Comparison of ENCODE assay signal across 18 cellular contexts in the genomic region with DNA sequence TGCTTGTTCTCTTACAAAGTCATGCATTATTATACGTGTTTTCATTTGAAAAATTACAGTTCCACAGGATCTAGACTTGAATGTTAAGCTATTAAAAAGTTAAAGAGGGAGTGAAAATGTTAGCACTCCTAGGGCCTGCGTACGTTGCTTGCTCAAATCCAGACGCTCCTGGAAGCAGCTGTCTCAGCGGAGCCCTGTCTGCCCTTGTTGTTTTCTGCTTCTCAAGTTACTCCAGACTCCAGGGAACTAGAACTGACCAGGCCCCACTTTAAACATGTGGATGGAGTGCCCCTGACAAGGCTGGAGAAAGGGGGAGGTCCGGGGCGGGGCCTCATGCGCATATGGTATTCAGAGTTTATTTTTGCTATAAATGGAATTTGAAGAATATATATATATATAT. TPM values are rescaled to one million over a fixed set of nuclear protein-coding genes. Genes with fewer than 3 reads are reported as not detected.
DNase-seq lines count a peak whose midpoint lies in the region; ATAC-seq and TF ChIP-seq lines count a peak whose summit lies in the region.
"Had no signal": no experiment of that assay in that cellular context is flagged by ENCODE, and none has a peak within 500 bp of the region (broad histone marks: within the 10 kb centered on the region; RNA-seq: fewer than 3 reads in every experiment).

No MANE protein-coding gene starts in this region.

- intact Hi-C loops in heart right ventricle (cut with DNase I) = no loop called here
- intact Hi-C loops in activated CD4-positive, alpha-beta memory T cell treated with anti-CD3 and anti-CD28 coated beads for 36 hours (cut with micrococcal nuclease) = no loop called here

- peak overlapping the region; percentile 92 to 95 (median 93) for H3K27ac Mint-ChIP-seq in nephron
- H3K27ac Mint-ChIP-seq in CD8-positive, alpha-beta memory T cell = no peak overlapping the region
- H3K27ac Mint-ChIP-seq in activated naive CD4-positive, alpha-beta T cell treated with anti-CD3 and anti-CD28 coated beads, Interleukin-2, amount 10 ng/mL, durations not matched to agents 7 days and 5 days = no peak overlapping the region
- H3K27ac Mint-ChIP-seq in activated CD4-positive, alpha-beta memory T cell treated with anti-CD3 and anti-CD28 coated beads for 36 hours = no peak overlapping the region
- H3K27ac Mint-ChIP-seq: activated CD8-positive, alpha-beta T cell treated with anti-CD3 and anti-CD28 coated beads for 36 hours; memory B cell had no signal

- no peak for TF ChIP-seq CTCF in heart right ventricle (IDR thresholded peaks at IDR 0.05)
- TF ChIP-seq CTCF in nephron (IDR thresholded peaks at IDR 0.05; ENCODE audit: unreplicated experiment in 3 of 3) = no peak

- H3K9me3 ChIP-seq in HUES48 (ENCODE audit: control insufficient read depth, insufficient read depth, low read length) (no peaks in the 10 kb centered on the region), heart right ventricle (peaks cover 0 to 4% (median 0%) of the 10 kb centered on the region in 11 donors)
- no peaks in the 10 kb centered on the region for H3K9me3 ChIP-seq in CD8-positive, alpha-beta memory T cell (ENCODE audit: low read length)
- H3K9me3 ChIP-seq: right lobe of liver, tibial artery had no signal

- DNase-seq in SK-N-DZ (ENCODE audit: low spot score) = peak; percentile 76
- DNase-seq in heart right ventricle = no peak
- no peak for DNase-seq in CD8-positive, alpha-beta memory T cell
- DNase-seq in activated naive CD4-positive, alpha-beta T cell treated with anti-CD3 and anti-CD28 coated beads, Interleukin-2, amount 10 ng/mL, durations not matched to agents 7 days and 5 days = no peak
- DNase-seq in activated CD4-positive, alpha-beta memory T cell treated with anti-CD3 and anti-CD28 coated beads for 36 hours = no peak
- DNase-seq: activated CD8-positive, alpha-beta T cell treated with anti-CD3 and anti-CD28 coated beads for 36 hours; activated T-cell treated with anti-CD3 and anti-CD28 coated beads, Interleukin-2, amount 50 U/mL, for 48 hours; foreskin melanocyte; NCI-H1694; NK-92 treated with Interleukin-12 subunit alpha and Interleukin-12 subunit beta, amount 100 ng/mL, for 24 hours; tibial artery had no signal

- no peaks in the 10 kb centered on the region for H3K36me3 Mint-ChIP-seq in nephron (ENCODE audit: low read depth)
- H3K36me3 Mint-ChIP-seq in CD8-positive, alpha-beta memory T cell = no peaks in the 10 kb centered on the region
- H3K36me3 Mint-ChIP-seq in activated naive CD4-positive, alpha-beta T cell treated with anti-CD3 and anti-CD28 coated beads, Interleukin-2, amount 10 ng/mL, durations not matched to agents 7 days and 5 days = no peaks in the 10 kb centered on the region
- H3K36me3 Mint-ChIP-seq in activated CD4-positive, alpha-beta memory T cell treated with anti-CD3 and anti-CD28 coated beads for 36 hours = peaks cover 1% of the 10 kb centered on the region

- 62 to 71% methylated on average over 8 of the region's 8 CpGs for WGBS in heart right ventricle, 2 donors

- CTCF ChIA-PET in CD8-positive, alpha-beta memory T cell (lab: Charles Lee) = no interaction called here
- CTCF ChIA-PET in activated naive CD4-positive, alpha-beta T cell treated with anti-CD3 and anti-CD28 coated beads, Interleukin-2, amount 10 ng/mL, durations not matched to agents 7 days and 5 days (lab: Charles Lee) = interaction anchor here (1.3 kb wide), 2 partner anchors 9 to 17 kb away, joined by 3 read pairs; no protein-coding TSS in a partner anchor
- CTCF ChIA-PET in activated CD4-positive, alpha-beta memory T cell treated with anti-CD3 and anti-CD28 coated beads for 36 hours (lab: Charles Lee) = interaction anchor here (1.0 to 2.8 kb wide), 2 partner anchors 41 to 47 kb away, joined by 3 to 9 read pairs; no protein-coding TSS in a partner anchor

- H3K9me3 Mint-ChIP-seq in nephron = no peaks in the 10 kb centered on the region
- H3K9me3 Mint-ChIP-seq in CD8-positive, alpha-beta memory T cell = no peaks in the 10 kb centered on the region
- H3K9me3 Mint-ChIP-seq in activated naive CD4-positive, alpha-beta T cell treated with anti-CD3 and anti-CD28 coated beads, Interleukin-2, amount 10 ng/mL, durations not matched to agents 7 days and 5 days = no peaks in the 10 kb centered on the region
- no peaks in the 10 kb centered on the region for H3K9me3 Mint-ChIP-seq in activated CD4-positive, alpha-beta memory T cell treated with anti-CD3 and anti-CD28 coated beads for 36 hours
- H3K9me3 Mint-ChIP-seq: activated CD8-positive, alpha-beta T cell treated with anti-CD3 and anti-CD28 coated beads for 36 hours; memory B cell had no signal

- H3K27ac ChIP-seq in HUES48 (ENCODE audit: low read depth, low read length) = peak overlapping the region; percentile 10
- H3K27ac ChIP-seq in heart right ventricle = peak overlapping the region in 8 of 10 donors; percentile 32 to 95 (median 70)
- no peak overlapping the region for H3K27ac ChIP-seq in CD8-positive, alpha-beta memory T cell (ENCODE audit: low read depth, low read length)
- H3K27ac ChIP-seq: right lobe of liver, tibial artery, VCaP had no signal

- no peak overlapping the region for H3K4me3 ChIP-seq in HUES48 (ENCODE audit: low read depth, low read length)
- H3K4me3 ChIP-seq in heart right ventricle = no peak overlapping the region
- H3K4me3 ChIP-seq in CD8-positive, alpha-beta memory T cell (ENCODE audit: low read length) = no peak overlapping the region
- H3K4me3 ChIP-seq: GM12878, right lobe of liver, tibial artery had no signal

- peak overlapping the region in 1 of 3 experiments; percentile 46 for H3K4me3 Mint-ChIP-seq in nephron
- H3K4me3 Mint-ChIP-seq in CD8-positive, alpha-beta memory T cell = no peak overlapping the region
- no peak overlapping the region for H3K4me3 Mint-ChIP-seq in activated naive CD4-positive, alpha-beta T cell treated with anti-CD3 and anti-CD28 coated beads, Interleukin-2, amount 10 ng/mL, durations not matched to agents 7 days and 5 days
- no peak overlapping the region for H3K4me3 Mint-ChIP-seq in activated CD4-positive, alpha-beta memory T cell treated with anti-CD3 and anti-CD28 coated beads for 36 hours
- H3K4me3 Mint-ChIP-seq: activated CD8-positive, alpha-beta T cell treated with anti-CD3 and anti-CD28 coated beads for 36 hours; memory B cell had no signal

- no peaks in the 10 kb centered on the region for H3K27me3 ChIP-seq in HUES48 (ENCODE audit: control insufficient read depth, insufficient read depth, low read length)
- H3K27me3 ChIP-seq in heart right ventricle = no peaks in the 10 kb centered on the region
- H3K27me3 ChIP-seq in CD8-positive, alpha-beta memory T cell (ENCODE audit: insufficient read depth, low read length, poor library complexity, severe bottlenecking) = no peaks in the 10 kb centered on the region
- H3K27me3 ChIP-seq: right lobe of liver, tibial artery had no signal

- POLR2A ChIA-PET in CD8-positive, alpha-beta memory T cell (lab: Charles Lee) = no interaction called here
- POLR2A ChIA-PET in activated CD4-positive, alpha-beta memory T cell treated with anti-CD3 and anti-CD28 coated beads for 36 hours (lab: Charles Lee) = no interaction called here

- no peaks in the 10 kb centered on the region for H3K27me3 Mint-ChIP-seq in nephron (ENCODE audit: low read depth)
- peaks cover 0 to 2% of the 10 kb centered on the region in 2 donors for H3K27me3 Mint-ChIP-seq in CD8-positive, alpha-beta memory T cell
- H3K27me3 Mint-ChIP-seq in activated naive CD4-positive, alpha-beta T cell treated with anti-CD3 and anti-CD28 coated beads, Interleukin-2, amount 10 ng/mL, durations not matched to agents 7 days and 5 days = peaks cover 7% of the 10 kb centered on the region
- H3K27me3 Mint-ChIP-seq in activated CD4-positive, alpha-beta memory T cell treated with anti-CD3 and anti-CD28 coated beads for 36 hours = no peaks in the 10 kb centered on the region
- H3K27me3 Mint-ChIP-seq: memory B cell had no signal

- H3K4me1 Mint-ChIP-seq in nephron = peaks cover 52% of the 10 kb centered on the region
- H3K4me1 Mint-ChIP-seq in CD8-positive, alpha-beta memory T cell = peaks cover 8 to 19% (median 8%) of the 10 kb centered on the region in 3 donors
- H3K4me1 Mint-ChIP-seq in activated naive CD4-positive, alpha-beta T cell treated with anti-CD3 and anti-CD28 coated beads, Interleukin-2, amount 10 ng/mL, durations not matched to agents 7 days and 5 days = peaks cover 18% of the 10 kb centered on the region
- H3K4me1 Mint-ChIP-seq in activated CD4-positive, alpha-beta memory T cell treated with anti-CD3 and anti-CD28 coated beads for 36 hours (ENCODE audit: low read depth) = peaks cover 30% of the 10 kb centered on the region

- no peaks in the 10 kb centered on the region for H3K36me3 ChIP-seq in HUES48 (ENCODE audit: control insufficient read depth, insufficient read depth, low read length)
- H3K36me3 ChIP-seq in heart right ventricle = no peaks in the 10 kb centered on the region
- no peaks in the 10 kb centered on the region for H3K36me3 ChIP-seq in CD8-positive, alpha-beta memory T cell (ENCODE audit: insufficient read depth, low read length)
- H3K36me3 ChIP-seq: right lobe of liver, tibial artery had no signal

- H3K4me1 ChIP-seq in HUES48 (ENCODE audit: control insufficient read depth, insufficient read depth, low read length) = peaks cover 5% of the 10 kb centered on the region; the same call in 1 of the 2 replicates
- peaks cover 7 to 79% (median 60%) of the 10 kb centered on the region in 9 donors for H3K4me1 ChIP-seq in heart right ventricle
- H3K4me1 ChIP-seq in CD8-positive, alpha-beta memory T cell (ENCODE audit: insufficient read depth, low read length) = peaks cover 5% of the 10 kb centered on the region

- ATAC-seq in heart right ventricle (peak in 1 of 8 donors; percentile 18), GM21786 (IDR thresholded peaks at IDR 0.05; ENCODE audit: unreplicated experiment) (no peak)
- ATAC-seq: activated CD8-positive, alpha-beta T cell treated with anti-CD3 and anti-CD28 coated beads for 36 hours; GM12878; right lobe of liver had no signal

- no peak overlapping the region for H3K9ac ChIP-seq in HUES48 (ENCODE audit: low read depth, low read length)

RNA-seq across cellular contexts. Expression of gene PARVB, which starts 9.6 kb away (rescaled TPM):
- polyA plus RNA-seq in SK-N-DZ (2014; cell fraction: cytosol; rRNA removed) = 0.10 TPM in 2 replicates
- 1.1 TPM in 1 of 2 replicates, not detected in the other for polyA plus RNA-seq in SK-N-DZ (2014; cell fraction: nucleus; rRNA removed)
- total RNA-seq in heart right ventricle = 100 to 1,000 TPM in 4 of 10 donors, 10 to 100 TPM in 6; 53.9 to 201 (median 92.3) TPM
- 10 to 100 TPM; 46.7 to 69.9 TPM for polyA plus RNA-seq in heart right ventricle
- 10 to 100 TPM; 82.1 to 84.3 TPM for total RNA-seq in CD8-positive, alpha-beta memory T cell
- polyA plus RNA-seq in CD8-positive, alpha-beta memory T cell = 6.2 TPM
- total RNA-seq in activated CD4-positive, alpha-beta memory T cell treated with anti-CD3 and anti-CD28 coated beads for 36 hours = 10 to 100 TPM; 77.8 to 82.8 TPM

Comparison
In these comparisons a context has a peak if more than half of its experiments do, and no peak if none do; other contexts are left out.
1. H3K27ac Mint-ChIP-seq: peak in nephron (3 of 3); none in CD8-positive, alpha-beta memory T cell (0 of 8), activated naive CD4-positive, alpha-beta T cell treated with anti-CD3 and anti-CD28 coated beads, Interleukin-2, amount 10 ng/mL, durations not matched to agents 7 days and 5 days (single experiment) and activated CD4-positive, alpha-beta memory T cell treated with anti-CD3 and anti-CD28 coated beads for 36 hours (single experiment).